22 cellular contexts compared by ENCODE assay signal in the genomic region with DNA sequence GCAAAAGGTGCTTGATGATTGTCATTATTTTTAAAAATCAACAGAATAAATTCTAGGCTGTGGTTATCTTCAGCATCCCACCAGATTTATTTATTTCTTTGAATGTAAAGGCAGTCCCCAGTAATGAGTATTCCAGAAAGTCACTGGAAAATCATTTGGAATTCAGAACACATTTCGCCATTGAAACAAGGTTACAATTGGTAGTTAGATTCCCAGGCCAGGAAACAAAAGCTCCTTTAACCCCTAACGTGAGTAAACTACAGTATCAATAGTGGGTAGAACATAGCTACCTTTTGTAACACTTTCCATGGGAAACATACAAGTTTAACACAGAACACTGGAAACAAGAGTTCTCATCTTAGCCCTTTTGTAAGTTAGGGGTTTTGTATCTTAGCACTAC. TPM values are rescaled to one million over a fixed set of nuclear protein-coding genes. Genes with fewer than 3 reads are reported as not detected.
A peak's percentile ranks its signal among the peaks of the same experiment; 100 is the strongest.
DNase-seq lines count a peak whose midpoint lies in the region; ATAC-seq, FAIRE-seq and TF ChIP-seq lines count a peak whose summit lies in the region.
"Had no signal": no experiment of that assay in that cellular context is flagged by ENCODE, and none has a peak within 500 bp of the region (broad histone marks: within the 10 kb centered on the region; RNA-seq: fewer than 3 reads in every experiment).

No MANE protein-coding gene starts in this region.

- no peaks in the 10 kb centered on the region for H3K9me1 ChIP-seq in keratinocyte (ENCODE audit: control insufficient read depth, extremely low read depth, insufficient read depth, low read length)

- TF ChIP-seq CTCF in brain (conservative IDR thresholded peaks at IDR 0.05): no peak
- no peak for TF ChIP-seq CTCF in keratinocyte (optimal IDR thresholded peaks at IDR 0.05 in 1 of 3, IDR thresholded peaks at IDR 0.05 in 1 of 3, conservative IDR thresholded peaks at IDR 0.05 in 1 of 3; ENCODE audit: extremely low read depth in 1 of 3, insufficient read depth in 2 of 3, low read length in 3 of 3)
- TF ChIP-seq CTCF in osteoblast (IDR thresholded peaks at IDR 0.05; ENCODE audit: extremely low read depth, low read depth, low read length): no peak
- TF ChIP-seq CTCF in GM10248 (IDR thresholded peaks at IDR 0.05; ENCODE audit: control extremely low read depth, extremely low read depth, low read depth, missing control alignments): no peak
- no peak for TF ChIP-seq CTCF in CD14-positive monocyte (IDR thresholded peaks at IDR 0.05)

- POLR2A ChIA-PET in activated naive CD8-positive, alpha-beta T cell treated with anti-CD3 and anti-CD28 coated beads, Interleukin-2, amount 10 ng/mL, durations not matched to agents 7 days and 5 days (lab: Charles Lee): no interaction called here
- POLR2A ChIA-PET in GM10248 (lab: Yijun Ruan, JAX): no interaction called here

- no peaks in the 10 kb centered on the region for H3K9me3 ChIP-seq in keratinocyte (ENCODE audit: control insufficient read depth, low read depth, low read length)
- H3K9me3 ChIP-seq in osteoblast (ENCODE audit: low read depth, low read length): no peaks in the 10 kb centered on the region
- H3K9me3 ChIP-seq: BE2C had no signal

- intact Hi-C loops in CD14-positive monocyte (cut with micrococcal nuclease): no loop called here

- H3K4me3 ChIP-seq in keratinocyte (ENCODE audit: control insufficient read depth in 2 of 3, extremely low read depth in 1 of 3, insufficient read depth in 2 of 3, low read depth in 1 of 3, low read length in 3 of 3) (no peak overlapping the region), osteoblast (ENCODE audit: insufficient read depth, low read length) (no peak overlapping the region)
- H3K4me3 ChIP-seq: GM23338 had no signal

- H3K9me3 Mint-ChIP-seq in activated naive CD8-positive, alpha-beta T cell treated with anti-CD3 and anti-CD28 coated beads, Interleukin-2, amount 10 ng/mL, durations not matched to agents 7 days and 5 days: no peaks in the 10 kb centered on the region
- H3K9me3 Mint-ChIP-seq in activated naive CD8-positive, alpha-beta T cell treated with anti-CD3 and anti-CD28 coated beads for 36 hours: no peaks in the 10 kb centered on the region
- H3K9me3 Mint-ChIP-seq in brain (no peaks in the 10 kb centered on the region), CD14-positive monocyte (no peaks in the 10 kb centered on the region)
- H3K9me3 Mint-ChIP-seq: CD4-positive, alpha-beta memory T cell; GM23338 had no signal

- peak; percentile 49 for FAIRE-seq in keratinocyte (lab: Jason Lieb, UNC)
- FAIRE-seq: A204.1, GM12892, GM18507, HTR-8/SVneo had no signal

- no peaks in the 10 kb centered on the region for H3K4me1 Mint-ChIP-seq in activated naive CD8-positive, alpha-beta T cell treated with anti-CD3 and anti-CD28 coated beads, Interleukin-2, amount 10 ng/mL, durations not matched to agents 7 days and 5 days
- no peaks in the 10 kb centered on the region for H3K4me1 Mint-ChIP-seq in activated naive CD8-positive, alpha-beta T cell treated with anti-CD3 and anti-CD28 coated beads for 36 hours
- H3K4me1 Mint-ChIP-seq in brain (peaks cover 9% of the 10 kb centered on the region), CD14-positive monocyte (no peaks in the 10 kb centered on the region)
- H3K4me1 Mint-ChIP-seq: GM23338 had no signal

- H2AFZ ChIP-seq in keratinocyte (ENCODE audit: control insufficient read depth, low read length) (no peak overlapping the region), osteoblast (ENCODE audit: low read length) (no peak overlapping the region)
- H2AFZ ChIP-seq: GM23338 had no signal

- H3K27ac Mint-ChIP-seq in activated naive CD8-positive, alpha-beta T cell treated with anti-CD3 and anti-CD28 coated beads, Interleukin-2, amount 10 ng/mL, durations not matched to agents 7 days and 5 days: peak overlapping the region; percentile 35
- H3K27ac Mint-ChIP-seq in activated naive CD8-positive, alpha-beta T cell treated with anti-CD3 and anti-CD28 coated beads for 36 hours: no peak overlapping the region
- H3K27ac Mint-ChIP-seq in brain (peak overlapping the region; percentile 9 to 91 (median 39)), CD14-positive monocyte (no peak overlapping the region)
- H3K27ac Mint-ChIP-seq: GM23338 had no signal

- H3K4me2 ChIP-seq in keratinocyte (ENCODE audit: control insufficient read depth, extremely low read depth, insufficient read depth, low read depth, low read length) (no peak overlapping the region), osteoblast (ENCODE audit: insufficient read depth, low read length) (no peak overlapping the region)
- H3K4me2 ChIP-seq: GM23338 had no signal

- H3K36me3 Mint-ChIP-seq in activated naive CD8-positive, alpha-beta T cell treated with anti-CD3 and anti-CD28 coated beads, Interleukin-2, amount 10 ng/mL, durations not matched to agents 7 days and 5 days: peaks cover 45% of the 10 kb centered on the region
- peaks cover 13% of the 10 kb centered on the region for H3K36me3 Mint-ChIP-seq in activated naive CD8-positive, alpha-beta T cell treated with anti-CD3 and anti-CD28 coated beads for 36 hours
- H3K36me3 Mint-ChIP-seq in brain (peaks cover 79% of the 10 kb centered on the region), CD14-positive monocyte (peaks cover 78 to 91% of the 10 kb centered on the region in 2 donors)

- no peaks in the 10 kb centered on the region for H3K27me3 Mint-ChIP-seq in activated naive CD8-positive, alpha-beta T cell treated with anti-CD3 and anti-CD28 coated beads, Interleukin-2, amount 10 ng/mL, durations not matched to agents 7 days and 5 days
- no peaks in the 10 kb centered on the region for H3K27me3 Mint-ChIP-seq in activated naive CD8-positive, alpha-beta T cell treated with anti-CD3 and anti-CD28 coated beads for 36 hours
- H3K27me3 Mint-ChIP-seq in brain (no peaks in the 10 kb centered on the region), CD14-positive monocyte (ENCODE audit: low read depth in 3 of 3) (no peaks in the 10 kb centered on the region)
- H3K27me3 Mint-ChIP-seq: CD4-positive, alpha-beta memory T cell had no signal

- H3K36me3 ChIP-seq in keratinocyte (ENCODE audit: control insufficient read depth in 2 of 2, extremely low read depth in 1 of 2, insufficient read depth in 2 of 2, low read length in 2 of 2) (peaks cover 31 to 38% of the 10 kb centered on the region in 2 experiments), osteoblast (ENCODE audit: insufficient read depth, low read length) (peaks cover 94% of the 10 kb centered on the region)

- ATAC-seq in activated naive CD8-positive, alpha-beta T cell treated with anti-CD3 and anti-CD28 coated beads, Interleukin-2, amount 10 ng/mL, durations not matched to agents 7 days and 5 days (ENCODE audit: low read depth): no peak
- ATAC-seq: GM23338 had no signal

- CTCF ChIA-PET in GM10248 (lab: Yijun Ruan, JAX): interaction anchor here (1.3 to 2.3 kb wide), 3 partner anchors 10 to 246 kb away, joined by 3 to 7 read pairs (median 5); no protein-coding TSS in a partner anchor

- DNase-seq in activated naive CD8-positive, alpha-beta T cell treated with anti-CD3 and anti-CD28 coated beads, Interleukin-2, amount 10 ng/mL, durations not matched to agents 7 days and 5 days: no peak
- no peak for DNase-seq in activated naive CD8-positive, alpha-beta T cell treated with anti-CD3 and anti-CD28 coated beads for 36 hours
- DNase-seq in keratinocyte (ENCODE audit: low read depth, low spot score) (no peak), osteoblast (ENCODE audit: insufficient read length, low spot score, missing footprints) (no peak), GM10248 (ENCODE audit: extremely low spot score) (no peak), CD14-positive monocyte (ENCODE audit: low spot score) (no peak)
- DNase-seq: BE2C; CD4-positive, alpha-beta memory T cell; HCEC 1CT; IMR-90; NCI-H1048; NCI-H1436; NCI-H1930; NCI-H345; NCI-H524 treated with DMSO at 0.1 percent for 48 hours had no signal

- no peak overlapping the region for H3K9ac ChIP-seq in keratinocyte (ENCODE audit: control insufficient read depth, extremely low read depth, insufficient read depth, low read length)

- H3K4me1 ChIP-seq in keratinocyte (ENCODE audit: control insufficient read depth, extremely low read depth, insufficient read depth, low read length) (no peaks in the 10 kb centered on the region), osteoblast (ENCODE audit: insufficient read depth, low read length) (peaks cover 2% of the 10 kb centered on the region)
- H3K4me1 ChIP-seq: BE2C had no signal

- H3K4me3 Mint-ChIP-seq in activated naive CD8-positive, alpha-beta T cell treated with anti-CD3 and anti-CD28 coated beads, Interleukin-2, amount 10 ng/mL, durations not matched to agents 7 days and 5 days: no peak overlapping the region
- no peak overlapping the region for H3K4me3 Mint-ChIP-seq in activated naive CD8-positive, alpha-beta T cell treated with anti-CD3 and anti-CD28 coated beads for 36 hours
- no peak overlapping the region for H3K4me3 Mint-ChIP-seq in brain
- no peak overlapping the region for H3K4me3 Mint-ChIP-seq in CD14-positive monocyte
- H3K4me3 Mint-ChIP-seq: CD4-positive, alpha-beta memory T cell; GM23338 had no signal

- H3K27ac ChIP-seq in keratinocyte (ENCODE audit: control insufficient read depth, insufficient read depth, low read length): no peak overlapping the region
- H3K27ac ChIP-seq in osteoblast (ENCODE audit: low read depth, low read length): no peak overlapping the region

- H3K79me2 ChIP-seq in keratinocyte (ENCODE audit: control insufficient read depth, insufficient read depth, low read length): no peaks in the 10 kb centered on the region
- H3K79me2 ChIP-seq in osteoblast (ENCODE audit: insufficient read depth, low read length): peaks cover 4% of the 10 kb centered on the region

- no peaks in the 10 kb centered on the region for H4K20me1 ChIP-seq in keratinocyte (ENCODE audit: control insufficient read depth, extremely low read depth, insufficient read depth, low read length)
- H4K20me1 ChIP-seq in osteoblast (ENCODE audit: insufficient read depth, low read length): no peaks in the 10 kb centered on the region

- dilution Hi-C loops in keratinocyte (cut with MboI; ENCODE audit: extremely low pct_ligation_motif_present, low sequenced_read_pairs): no loop called here

- H3K27me3 ChIP-seq in keratinocyte (ENCODE audit: control insufficient read depth, extremely low read depth, insufficient read depth, low read length): no peaks in the 10 kb centered on the region
- H3K27me3 ChIP-seq in osteoblast (ENCODE audit: insufficient read depth, low read length): no peaks in the 10 kb centered on the region
- H3K27me3 ChIP-seq: BE2C had no signal

RNA-seq across cellular contexts. Expression of a gene that starts 53.4 kb away (rescaled TPM):
- under 1 TPM in 1 of 2 experiments, not detected in 1; 0.20 TPM for total RNA-seq in activated naive CD8-positive, alpha-beta T cell treated with anti-CD3 and anti-CD28 coated beads, Interleukin-2, amount 10 ng/mL, durations not matched to agents 7 days and 5 days
- under 1 TPM; 0.14 to 0.16 TPM for total RNA-seq in activated naive CD8-positive, alpha-beta T cell treated with anti-CD3 and anti-CD28 coated beads for 36 hours
- polyA plus RNA-seq in brain (ENCODE audit: insufficient read depth, low read depth, low replicate concordance): 2.5 TPM
- polyA plus RNA-seq in keratinocyte: not detected in 3 replicates
- polyA plus RNA-seq in keratinocyte (2011; ENCODE audit: low read depth): not detected
- not detected in 2 replicates for polyA plus RNA-seq in keratinocyte (2011; cell fraction: cytosol; rRNA removed)
- 0.08 TPM in 1 of 2 replicates, not detected in the other for polyA plus RNA-seq in keratinocyte (2011; cell fraction: nucleus; rRNA removed)
- polyA plus RNA-seq in keratinocyte (2012; ENCODE audit: low replicate concordance): 0.08 TPM in 1 of 2 replicates, not detected in the other
- polyA minus RNA-seq in keratinocyte: not detected in 3 replicates
- not detected for polyA minus RNA-seq in keratinocyte (2011; cell fraction: cytosol; rRNA and poly(A)+ RNA removed)
- polyA minus RNA-seq in keratinocyte (2011; cell fraction: nucleus; rRNA and poly(A)+ RNA removed): not detected in 2 replicates
- 0.72 and 2.4 TPM in 2 replicates for total RNA-seq in osteoblast
- not detected for polyA plus RNA-seq in CD14-positive monocyte
- total RNA-seq: CD4-positive, alpha-beta memory T cell; IMR-90; M059J had no signal
- polyA plus RNA-seq: CD4-positive, alpha-beta memory T cell; IMR-90 had no signal

Comparison
In these comparisons a context has a peak if more than half of its experiments do, and no peak if none do; other contexts are left out.
1. H3K27ac Mint-ChIP-seq: peak in activated naive CD8-positive, alpha-beta T cell treated with anti-CD3 and anti-CD28 coated beads, Interleukin-2, amount 10 ng/mL, durations not matched to agents 7 days and 5 days (single experiment) and brain (5 of 5); none in activated naive CD8-positive, alpha-beta T cell treated with anti-CD3 and anti-CD28 coated beads for 36 hours (single experiment) and CD14-positive monocyte (0 of 7).